Comparison of ENCODE assay signal across 17 cellular contexts in the genomic region with DNA sequence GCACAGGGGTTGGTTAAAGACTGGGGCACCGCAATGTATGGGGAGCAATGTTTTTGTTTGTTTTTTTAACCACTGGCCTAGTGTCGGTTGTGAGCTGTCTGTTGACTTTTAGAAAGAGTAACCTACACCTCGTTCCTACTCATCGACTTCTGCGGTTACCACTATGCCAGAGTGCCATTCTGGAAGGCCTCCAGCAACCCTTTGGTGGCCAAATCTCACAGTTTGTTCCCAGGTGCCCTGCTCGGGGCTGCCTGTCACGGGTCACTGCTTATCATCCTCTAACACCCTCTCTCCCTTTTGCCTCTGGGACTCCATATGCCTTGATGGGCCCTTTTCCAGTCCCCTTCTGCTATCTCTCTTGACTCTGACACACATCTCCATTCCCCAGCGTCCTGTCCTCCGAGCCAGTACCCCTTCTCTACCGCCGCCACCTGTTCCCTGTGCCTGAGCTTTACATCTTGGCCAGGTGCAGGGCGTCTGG.
A peak's percentile ranks its signal among the peaks of the same experiment; 100 is the strongest.
DNase-seq lines count a peak whose midpoint lies in the region; ATAC-seq and TF ChIP-seq lines count a peak whose summit lies in the region.
"Had no signal": no experiment of that assay in that cellular context is flagged by ENCODE, and none has a peak within 500 bp of the region (broad histone marks: within the 10 kb centered on the region; RNA-seq: fewer than 3 reads in every experiment).

No MANE protein-coding gene starts in this region.

- H3K27ac ChIP-seq in endodermal cell (ENCODE audit: low read depth, low read length) = no peak overlapping the region
- H3K27ac ChIP-seq: VCaP had no signal

- H3K4me1 Mint-ChIP-seq in endodermal cell = peaks cover 41% of the 10 kb centered on the region
- H3K4me1 Mint-ChIP-seq: CD8-positive, alpha-beta memory T cell; naive B cell had no signal

- H3K9me3 ChIP-seq in endodermal cell (ENCODE audit: control insufficient read depth, low read length) = no peaks in the 10 kb centered on the region

- H3K27me3 ChIP-seq in endodermal cell (ENCODE audit: control insufficient read depth, insufficient read depth, low read length, poor library complexity, severe bottlenecking) = no peaks in the 10 kb centered on the region

- no peak for TF ChIP-seq CTCF in endodermal cell (conservative IDR thresholded peaks at IDR 0.05)

- no peak overlapping the region for H3K9ac ChIP-seq in endodermal cell (ENCODE audit: extremely low read depth, low read length, poor library complexity, severe bottlenecking)

- H3K4me3 ChIP-seq in endodermal cell (ENCODE audit: low read length) = no peak overlapping the region

- H3K27ac Mint-ChIP-seq in endodermal cell = no peak overlapping the region

- ATAC-seq in Right ventricle myocardium inferior = peak; percentile 82
- no peak for ATAC-seq in GM19467 (IDR thresholded peaks at IDR 0.05; ENCODE audit: unreplicated experiment)
- ATAC-seq: left lobe of liver had no signal

- DNase-seq in Right ventricle myocardium inferior (ENCODE audit: missing footprints) (no peak), cardiac septum (ENCODE audit: low spot score) (no peak), astrocyte of the hippocampus (ENCODE audit: low read depth, low spot score) (peak; percentile 46), kidney glomerular epithelial cell (lab: John Stamatoyannopoulos, UW) (peak; percentile 46), globus pallidus (ENCODE audit: low spot score) (no peak), endodermal cell (no peak), NOMO-1 treated with dmso at 0.1 percent for 144 hours (lab: John Stamatoyannopoulos, UW; ENCODE audit: unreplicated experiment) (no peak)
- DNase-seq: ACHN; CD8-positive, alpha-beta memory T cell; GOT3; naive B cell; NCI-H1417 treated with DMSO at 0.1 percent for 48 hours; NCI-H748 treated with DMSO at 0.1 percent for 48 hours; stimulated activated CD4-positive, alpha-beta T cell treated with anti-CD3 and anti-CD28 coated beads, Interleukin-4, amount 100 ng/mL, for 1 hour had no signal

- no peaks in the 10 kb centered on the region for H3K9me3 Mint-ChIP-seq in endodermal cell
- H3K9me3 Mint-ChIP-seq: CD8-positive, alpha-beta memory T cell; naive B cell had no signal

- no peaks in the 10 kb centered on the region for H3K36me3 Mint-ChIP-seq in endodermal cell (ENCODE audit: low read depth)
- H3K36me3 Mint-ChIP-seq: CD8-positive, alpha-beta memory T cell; naive B cell had no signal

- peaks cover 8% of the 10 kb centered on the region for H3K4me1 ChIP-seq in endodermal cell (ENCODE audit: control insufficient read depth, insufficient read depth, low read length)

- no peaks in the 10 kb centered on the region for H3K27me3 Mint-ChIP-seq in endodermal cell (ENCODE audit: insufficient read depth)
- H3K27me3 Mint-ChIP-seq: naive B cell had no signal

- WGBS in endodermal cell (ENCODE audit: insufficient coverage in 1 of 2, insufficient read length in 1 of 2), 2 experiments = 89 to 92% methylated on average over 8 to 11 of the region's 12 CpGs

- H3K4me3 Mint-ChIP-seq in endodermal cell = no peak overlapping the region
- H3K4me3 Mint-ChIP-seq: CD8-positive, alpha-beta memory T cell; naive B cell had no signal

- intact Hi-C loops in Right ventricle myocardium inferior (cut with DNase I) = loop anchor here (2.0 to 10.0 kb wide), 3 partner anchors 52 to 189 kb away; a partner anchor contains a TSS
- intact Hi-C loops in cardiac septum (cut with DNase I) = loop anchor here (5.0 kb wide), 2 partner anchors 42 to 63 kb away; a partner anchor contains a TSS

- peaks cover 9% of the 10 kb centered on the region for H3K36me3 ChIP-seq in endodermal cell (ENCODE audit: control insufficient read depth, insufficient read depth, low read length)

Comparison
In these comparisons a context has a peak if more than half of its experiments do, and no peak if none do; other contexts are left out.
1. DNase-seq: peak in astrocyte of the hippocampus (single experiment) and kidney glomerular epithelial cell (single experiment); none in Right ventricle myocardium inferior (single experiment), cardiac septum (single experiment), globus pallidus (single experiment), endodermal cell (single experiment) and NOMO-1 treated with dmso at 0.1 percent for 144 hours (single experiment).